In genomic region chr3:151974067-151974466, GRCh38 we compare ENCODE assay signal across 1 cellular context.
TF ChIP-seq lines count a peak whose summit lies in the region.

No MANE protein-coding gene starts in this region.

TF ChIP-seq in endothelial cell of umbilical vein, 7 proteins besides CTCF, POLR2A, EP300 and RAD21:
- peak; percentile 87 for TF ChIP-seq GATA2 (IDR thresholded peaks at IDR 0.05; ENCODE audit: insufficient read depth, insufficient read length, low read depth, low read length)
- TF ChIP-seq, protein P1, sequence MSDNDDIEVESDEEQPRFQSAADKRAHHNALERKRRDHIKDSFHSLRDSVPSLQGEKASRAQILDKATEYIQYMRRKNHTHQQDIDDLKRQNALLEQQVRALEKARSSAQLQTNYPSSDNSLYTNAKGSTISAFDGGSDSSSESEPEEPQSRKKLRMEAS (IDR thresholded peaks at IDR 0.05; ENCODE audit: insufficient read depth, insufficient read length): no peak
- TF ChIP-seq MYC (IDR thresholded peaks at IDR 0.05; ENCODE audit: low read depth, low read length): no peak
- TF ChIP-seq FOS (IDR thresholded peaks at IDR 0.05; ENCODE audit: borderline replicate concordance, insufficient read depth, low read length): peak; percentile 48
- TF ChIP-seq EZH2 (IDR thresholded peaks at IDR 0.05; ENCODE audit: borderline replicate concordance, low read depth, low read length, severe bottlenecking): no peak
- TF ChIP-seq JUN (IDR thresholded peaks at IDR 0.05; ENCODE audit: borderline replicate concordance, insufficient read depth, insufficient read length, low read depth): peak; percentile 44
- TF ChIP-seq POLR2AphosphoS5 (IDR thresholded peaks at IDR 0.05; ENCODE audit: insufficient read depth, low read depth, low read length): no peak
